In the genomic region with DNA sequence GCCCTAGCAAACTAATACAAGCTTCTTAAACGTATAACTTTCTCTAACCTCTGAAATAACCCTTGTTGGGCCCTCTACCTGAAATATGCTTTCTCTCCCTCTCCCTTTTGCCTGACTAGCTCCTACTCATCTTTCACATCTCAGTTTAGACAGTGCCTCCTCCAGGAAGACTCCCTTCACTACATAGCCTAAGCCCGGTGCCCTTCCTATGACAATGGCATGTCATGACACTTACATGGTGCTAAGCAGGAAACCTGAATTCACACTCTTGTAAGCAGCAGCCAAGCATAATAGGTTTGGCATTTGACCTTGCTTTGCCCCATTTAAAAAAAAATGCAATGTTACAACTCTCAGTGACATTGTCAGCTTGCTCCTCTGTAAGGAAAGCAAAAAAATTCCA, we compare ENCODE assay signal across 23 cellular contexts. TPM values are rescaled to one million over a fixed set of nuclear protein-coding genes. Genes with fewer than 3 reads are reported as not detected.
DNase-seq lines count a peak whose midpoint lies in the region; ATAC-seq and TF ChIP-seq lines count a peak whose summit lies in the region.
"Had no signal": no experiment of that assay in that cellular context is flagged by ENCODE, and none has a peak within 500 bp of the region (broad histone marks: within the 10 kb centered on the region; RNA-seq: fewer than 3 reads in every experiment).

No MANE protein-coding gene starts in this region.

- intact Hi-C loops in OCI-LY7 (cut with micrococcal nuclease; ENCODE audit: unreplicated experiment): no loop called here
- intact Hi-C loops in testis (cut with DNase I; ENCODE audit: low total_unique reads): no loop called here

- BruUV-seq in OCI-LY7 (replicated peaks; lab: Mats Ljungman, UMichigan): no TSS peak

- WGBS in testis, 2 donors: 79 to 82% methylated on average over 2 of the region's 2 CpGs

- peak; percentile 39 for ATAC-seq in stimulated activated naive CD8-positive, alpha-beta T cell treated with anti-CD3 and anti-CD28 coated beads, Interleukin-15, amount 100 ng/mL, for 72 hours
- ATAC-seq in stimulated activated naive CD8-positive, alpha-beta T cell treated with anti-CD3 and anti-CD28 coated beads, Interleukin-15, Interleukin-2, amounts not matched to agents 100 U/mL and 50 U/mL, for 24 hours: no peak
- ATAC-seq in HG03378 (IDR thresholded peaks at IDR 0.05; ENCODE audit: unreplicated experiment): no peak
- ATAC-seq: activated CD4-positive, alpha-beta T cell treated with anti-CD3 and anti-CD28 coated beads for 36 hours; activated T-cell treated with anti-CD3 and anti-CD28 coated beads, Interleukin-2, amount 50 U/mL, for 72 hours; left lung; sciatic nerve had no signal

- H3K79me2 ChIP-seq in OCI-LY7 (ENCODE audit: insufficient read depth, low read depth, low read length): no peaks in the 10 kb centered on the region
- H3K79me2 ChIP-seq: parathyroid adenoma had no signal

- CTCF ChIA-PET in OCI-LY7 (lab: Charles Lee; ENCODE audit: unreplicated experiment): no interaction called here

- H3K4me3 Mint-ChIP-seq in stimulated activated naive CD8-positive, alpha-beta T cell treated with anti-CD3 and anti-CD28 coated beads, Interleukin-15, amount 100 ng/mL, for 72 hours: no peak overlapping the region
- H3K4me3 Mint-ChIP-seq: activated CD4-positive, alpha-beta T cell treated with anti-CD3 and anti-CD28 coated beads for 36 hours; activated naive CD4-positive, alpha-beta T cell treated with anti-CD3 and anti-CD28 coated beads for 36 hours; activated T-cell treated with anti-CD3 and anti-CD28 coated beads, Interleukin-2, amount 50 U/mL, for 72 hours; immature natural killer cell; nephron had no signal

- DNase-seq in stimulated activated naive CD8-positive, alpha-beta T cell treated with anti-CD3 and anti-CD28 coated beads, Interleukin-15, amount 100 ng/mL, for 72 hours: no peak
- DNase-seq in stimulated activated naive CD8-positive, alpha-beta T cell treated with anti-CD3 and anti-CD28 coated beads, Interleukin-15, Interleukin-2, amounts not matched to agents 100 U/mL and 50 U/mL, for 24 hours: no peak
- DNase-seq in OCI-LY7 (ENCODE audit: low spot score) (peak; percentile 1), iPS DF 19.7 (ENCODE audit: low read depth, low spot score) (peak; percentile 25), hepatic stellate cell (ENCODE audit: low spot score) (no peak), testis (no peak), NCI-H345 treated with DMSO at 0.1 percent for 48 hours (lab: John Stamatoyannopoulos, UW; ENCODE audit: unreplicated experiment) (no peak)
- DNase-seq: activated CD4-positive, alpha-beta T cell treated with anti-CD3 and anti-CD28 coated beads for 36 hours; activated naive CD4-positive, alpha-beta T cell treated with anti-CD3 and anti-CD28 coated beads for 36 hours; activated T-cell treated with anti-CD3 and anti-CD28 coated beads, Interleukin-2, amount 50 U/mL, for 72 hours; amniotic stem cell; cortex of kidney; immature natural killer cell; left lung; NCI-H1417; SIG-M5; stimulated activated CD4-positive, alpha-beta T cell treated with anti-CD3 and anti-CD28 coated beads, Interleukin-15, amount 100 ng/mL, for 24 hours; stimulated activated CD8-positive, alpha-beta memory T cell treated with anti-CD3 and anti-CD28 coated beads, Interleukin-4, amount 100 ng/mL, for 48 hours had no signal

- H3K4me2 ChIP-seq in OCI-LY7 (ENCODE audit: low read length): no peak overlapping the region

- H3K9me2 ChIP-seq in OCI-LY7 (ENCODE audit: insufficient read depth, low read length): no peaks in the 10 kb centered on the region

- no peak overlapping the region for H2AFZ ChIP-seq in OCI-LY7 (ENCODE audit: low read length)
- H2AFZ ChIP-seq: parathyroid adenoma had no signal

- no peak overlapping the region for H3K27ac Mint-ChIP-seq in stimulated activated naive CD8-positive, alpha-beta T cell treated with anti-CD3 and anti-CD28 coated beads, Interleukin-15, amount 100 ng/mL, for 72 hours
- H3K27ac Mint-ChIP-seq: activated CD4-positive, alpha-beta T cell treated with anti-CD3 and anti-CD28 coated beads for 36 hours; activated naive CD4-positive, alpha-beta T cell treated with anti-CD3 and anti-CD28 coated beads for 36 hours; activated T-cell treated with anti-CD3 and anti-CD28 coated beads, Interleukin-2, amount 50 U/mL, for 72 hours; immature natural killer cell; nephron had no signal

- H3K27ac ChIP-seq in OCI-LY7 (ENCODE audit: low read depth, low read length, poor library complexity, severe bottlenecking) (no peak overlapping the region), testis (no peak overlapping the region)
- H3K27ac ChIP-seq: left lung, parathyroid adenoma, vagina had no signal

- H3K4me1 Mint-ChIP-seq in stimulated activated naive CD8-positive, alpha-beta T cell treated with anti-CD3 and anti-CD28 coated beads, Interleukin-15, amount 100 ng/mL, for 72 hours: no peaks in the 10 kb centered on the region
- H3K4me1 Mint-ChIP-seq: activated CD4-positive, alpha-beta T cell treated with anti-CD3 and anti-CD28 coated beads for 36 hours; nephron had no signal

- POLR2A ChIA-PET in OCI-LY7 (lab: Charles Lee): interaction anchor here (0.9 kb wide), 1 partner anchor 139 kb away, joined by 4 read pairs; no protein-coding TSS in a partner anchor

- H3K4me3 ChIP-seq in OCI-LY7 (ENCODE audit: low read depth, low read length, poor library complexity, severe bottlenecking): no peak overlapping the region
- H3K4me3 ChIP-seq in testis: no peak overlapping the region
- H3K4me3 ChIP-seq: left lung, vagina had no signal

- no peaks in the 10 kb centered on the region for H3K27me3 ChIP-seq in testis
- H3K27me3 ChIP-seq: left lung, vagina had no signal

- no peaks in the 10 kb centered on the region for H3K9me3 ChIP-seq in OCI-LY7 (ENCODE audit: low read length)
- no peaks in the 10 kb centered on the region for H3K9me3 ChIP-seq in testis
- H3K9me3 ChIP-seq: left lung, vagina had no signal

- no peak for TF ChIP-seq POLR2A in testis (IDR thresholded peaks at IDR 0.05)

- H3K4me1 ChIP-seq in OCI-LY7 (ENCODE audit: insufficient read depth, low read length, poor library complexity, severe bottlenecking) (no peaks in the 10 kb centered on the region), testis (no peaks in the 10 kb centered on the region)
- H3K4me1 ChIP-seq: left lung, parathyroid adenoma, vagina had no signal

- no peak for TF ChIP-seq CTCF in OCI-LY7 (conservative IDR thresholded peaks at IDR 0.05; ENCODE audit: low read length)
- no peak for TF ChIP-seq CTCF in testis (IDR thresholded peaks at IDR 0.05)

- no peaks in the 10 kb centered on the region for H4K20me1 ChIP-seq in OCI-LY7 (ENCODE audit: insufficient read depth, low read length)

- H3K27me3 Mint-ChIP-seq in stimulated activated naive CD8-positive, alpha-beta T cell treated with anti-CD3 and anti-CD28 coated beads, Interleukin-15, amount 100 ng/mL, for 72 hours: peaks cover 7% of the 10 kb centered on the region

- H3K36me3 ChIP-seq in OCI-LY7 (ENCODE audit: insufficient read depth, low read length): no peaks in the 10 kb centered on the region
- H3K36me3 ChIP-seq in testis (ENCODE audit: low read depth, missing control alignments): no peaks in the 10 kb centered on the region
- H3K36me3 ChIP-seq: left lung, vagina had no signal

- no peaks in the 10 kb centered on the region for H3K9me3 Mint-ChIP-seq in stimulated activated naive CD8-positive, alpha-beta T cell treated with anti-CD3 and anti-CD28 coated beads, Interleukin-15, amount 100 ng/mL, for 72 hours
- H3K9me3 Mint-ChIP-seq: activated naive CD4-positive, alpha-beta T cell treated with anti-CD3 and anti-CD28 coated beads for 36 hours; activated T-cell treated with anti-CD3 and anti-CD28 coated beads, Interleukin-2, amount 50 U/mL, for 72 hours; immature natural killer cell; nephron had no signal

RNA-seq across cellular contexts. Expression of a gene that starts 33.1 kb away (rescaled TPM):
- 8.0 and 14.5 TPM in 2 replicates for total RNA-seq in OCI-LY7 (2014; rRNA removed; shearing (Covaris generic))
- total RNA-seq in OCI-LY7 (2022) (20.9 and 22.2 TPM in 2 replicates), testis (10 to 100 TPM; 14.0 to 17.8 TPM)
- 7.9 TPM for polyA plus RNA-seq in testis (ENCODE audit: insufficient read depth, low read depth, low replicate concordance)

Comparison
In these comparisons a context has a peak if more than half of its experiments do, and no peak if none do; other contexts are left out.
1. DNase-seq: peak in OCI-LY7 (single experiment) and iPS DF 19.7 (single experiment); none in stimulated activated naive CD8-positive, alpha-beta T cell treated with anti-CD3 and anti-CD28 coated beads, Interleukin-15, amount 100 ng/mL, for 72 hours (0 of 2), stimulated activated naive CD8-positive, alpha-beta T cell treated with anti-CD3 and anti-CD28 coated beads, Interleukin-15, Interleukin-2, amounts not matched to agents 100 U/mL and 50 U/mL, for 24 hours (single experiment), hepatic stellate cell (single experiment), testis (single experiment) and NCI-H345 treated with DMSO at 0.1 percent for 48 hours (single experiment).